ENCODE assay signal across 16 cellular contexts in the genomic region with DNA sequence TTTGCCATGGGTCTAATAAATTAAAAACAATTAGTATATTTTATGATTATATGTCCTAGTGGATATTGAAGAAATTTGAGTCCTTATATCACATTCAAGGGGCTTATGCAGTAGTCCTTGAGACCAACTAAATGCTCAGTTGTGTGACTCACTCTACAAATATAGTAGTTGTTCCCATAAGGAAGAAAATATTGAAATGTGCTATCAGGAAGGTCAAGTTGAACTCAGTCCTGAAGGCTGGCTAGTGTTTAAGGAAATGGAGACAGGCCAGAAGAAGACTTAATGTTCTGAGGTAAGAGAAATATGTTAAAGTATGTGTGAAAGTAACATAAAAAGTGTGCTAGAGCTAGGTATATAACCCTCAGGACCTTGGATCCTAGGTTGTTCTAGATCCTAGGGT.
DNase-seq lines count a peak whose midpoint lies in the region; ATAC-seq and TF ChIP-seq lines count a peak whose summit lies in the region.
"Had no signal": no experiment of that assay in that cellular context is flagged by ENCODE, and none has a peak within 500 bp of the region (broad histone marks: within the 10 kb centered on the region; RNA-seq: fewer than 3 reads in every experiment).

No MANE protein-coding gene starts in this region.

- H3K4ac ChIP-seq in mesenchymal stem cell (ENCODE audit: low read depth in 1 of 2, low read length in 2 of 2): no peak overlapping the region

- no peak for TF ChIP-seq CTCF in fibroblast of pulmonary artery (IDR thresholded peaks at IDR 0.05; ENCODE audit: low read length, missing control alignments)
- no peak for TF ChIP-seq CTCF in nephron progenitor cell (IDR thresholded peaks at IDR 0.05)

- H3K4me1 ChIP-seq in mesenchymal stem cell (ENCODE audit: control insufficient read depth, insufficient read depth, low read depth, low read length): no peaks in the 10 kb centered on the region
- H3K4me1 ChIP-seq: HAP-1, SJCRH30 had no signal

- no peak overlapping the region for H3K27ac ChIP-seq in mesenchymal stem cell (ENCODE audit: low read length, poor library complexity, severe bottlenecking)
- H3K27ac ChIP-seq: SJCRH30 had no signal

- POLR2A ChIA-PET in activated CD4-positive, alpha-beta T cell treated with anti-CD3 and anti-CD28 coated beads, Interleukin-2, amount 10 ng/mL, durations not matched to agents 7 days and 5 days (lab: Charles Lee): no interaction called here

- H3K4me3 ChIP-seq in fibroblast of pulmonary artery (replicated peaks; ENCODE audit: low read depth, low read length) (no peak overlapping the region), mesenchymal stem cell (ENCODE audit: insufficient read depth in 1 of 2, low read depth in 1 of 2, low read length in 2 of 2) (no peak overlapping the region), H7 (ENCODE audit: insufficient read depth, low read depth, low read length) (no peak overlapping the region)
- H3K4me3 ChIP-seq: HAP-1, SJCRH30 had no signal

- CTCF ChIA-PET in activated CD4-positive, alpha-beta T cell treated with anti-CD3 and anti-CD28 coated beads, Interleukin-2, amount 10 ng/mL, durations not matched to agents 7 days and 5 days (lab: Charles Lee): no interaction called here

- H3K27me3 Mint-ChIP-seq in activated CD4-positive, alpha-beta T cell treated with anti-CD3 and anti-CD28 coated beads, Interleukin-2, amount 10 ng/mL, durations not matched to agents 7 days and 5 days: no peaks in the 10 kb centered on the region
- peaks cover 8% of the 10 kb centered on the region for H3K27me3 Mint-ChIP-seq in nephron progenitor cell (ENCODE audit: low read depth, poor library complexity)

- H3K4me2 ChIP-seq in mesenchymal stem cell (ENCODE audit: low read length, poor library complexity, severe bottlenecking): no peak overlapping the region

- DNase-seq in HT-29 (ENCODE audit: low spot score) (peak; percentile 7), SHP77 (lab: John Stamatoyannopoulos, UW) (peak; percentile 38 to 67), fibroblast of pulmonary artery (ENCODE audit: low read depth) (peak; percentile 7), mesenchymal stem cell (peak; percentile 3), nephron progenitor cell (no peak), H7 (no peak)
- DNase-seq in activated CD4-positive, alpha-beta T cell treated with anti-CD3 and anti-CD28 coated beads, Interleukin-2, amount 10 ng/mL, durations not matched to agents 7 days and 5 days: no peak
- DNase-seq: DMS 273 treated with DMSO at 0.1 percent for 48 hours, NCI-H1436 treated with DMSO at 0.1 percent for 48 hours, NCI-H2081 treated with DMSO at 0.1 percent for 48 hours, NCI-H226, NCI-H526 treated with DMSO at 0.1 percent for 48 hours, SJCRH30 had no signal

- H2AFZ ChIP-seq in mesenchymal stem cell (ENCODE audit: low read depth, low read length): no peak overlapping the region

- no peak overlapping the region for H2BK12ac ChIP-seq in mesenchymal stem cell (ENCODE audit: low read length in 2 of 2)

- H2AK5ac ChIP-seq in mesenchymal stem cell (ENCODE audit: low read length, severe bottlenecking): no peak overlapping the region

- H2BK15ac ChIP-seq in mesenchymal stem cell (ENCODE audit: low read depth, poor library complexity, severe bottlenecking): no peak overlapping the region

- no peaks in the 10 kb centered on the region for H3K4me1 Mint-ChIP-seq in activated CD4-positive, alpha-beta T cell treated with anti-CD3 and anti-CD28 coated beads, Interleukin-2, amount 10 ng/mL, durations not matched to agents 7 days and 5 days
- H3K4me1 Mint-ChIP-seq in nephron progenitor cell: peaks cover 19% of the 10 kb centered on the region
- H3K4me1 Mint-ChIP-seq: CD14-positive monocyte had no signal

- H3K27me3 ChIP-seq in mesenchymal stem cell (ENCODE audit: control insufficient read depth in 1 of 2, insufficient read depth in 1 of 2, low read length in 2 of 2): no peaks in the 10 kb centered on the region
- no peaks in the 10 kb centered on the region for H3K27me3 ChIP-seq in H7 (ENCODE audit: control insufficient read depth, insufficient read depth, low read length)
- H3K27me3 ChIP-seq: SJCRH30 had no signal

- H4K91ac ChIP-seq in mesenchymal stem cell (ENCODE audit: low read length): no peak overlapping the region

- no peak overlapping the region for H4K8ac ChIP-seq in mesenchymal stem cell (ENCODE audit: low read length)

- no peaks in the 10 kb centered on the region for H3K79me1 ChIP-seq in mesenchymal stem cell (replicated peaks; ENCODE audit: low read length, poor library complexity, severe bottlenecking)

- no peaks in the 10 kb centered on the region for H3K36me3 Mint-ChIP-seq in activated CD4-positive, alpha-beta T cell treated with anti-CD3 and anti-CD28 coated beads, Interleukin-2, amount 10 ng/mL, durations not matched to agents 7 days and 5 days (ENCODE audit: low read depth)
- H3K36me3 Mint-ChIP-seq in nephron progenitor cell (ENCODE audit: low read depth): no peaks in the 10 kb centered on the region
- H3K36me3 Mint-ChIP-seq: CD14-positive monocyte had no signal

- no peak overlapping the region for H3K4me3 Mint-ChIP-seq in activated CD4-positive, alpha-beta T cell treated with anti-CD3 and anti-CD28 coated beads, Interleukin-2, amount 10 ng/mL, durations not matched to agents 7 days and 5 days
- no peak overlapping the region for H3K4me3 Mint-ChIP-seq in nephron progenitor cell
- H3K4me3 Mint-ChIP-seq: CD14-positive monocyte had no signal

- no peak overlapping the region for H3K27ac Mint-ChIP-seq in activated CD4-positive, alpha-beta T cell treated with anti-CD3 and anti-CD28 coated beads, Interleukin-2, amount 10 ng/mL, durations not matched to agents 7 days and 5 days
- no peak overlapping the region for H3K27ac Mint-ChIP-seq in nephron progenitor cell
- H3K27ac Mint-ChIP-seq: CD14-positive monocyte had no signal

- no peak overlapping the region for H3K18ac ChIP-seq in mesenchymal stem cell (ENCODE audit: low read depth in 1 of 2, low read length in 2 of 2)

- no peak overlapping the region for H2BK120ac ChIP-seq in mesenchymal stem cell (ENCODE audit: low read depth, low read length)

- H3K9me3 ChIP-seq in mesenchymal stem cell (ENCODE audit: control insufficient read depth, low read length): no peaks in the 10 kb centered on the region
- H3K9me3 ChIP-seq: HAP-1, SJCRH30 had no signal

- H2BK5ac ChIP-seq in mesenchymal stem cell (ENCODE audit: low read depth, low read length, poor library complexity, severe bottlenecking): no peak overlapping the region

- H3K14ac ChIP-seq in mesenchymal stem cell (ENCODE audit: low read length in 2 of 2): no peak overlapping the region

- no peak overlapping the region for H3K23ac ChIP-seq in mesenchymal stem cell (ENCODE audit: low read length in 2 of 2)

- H3K36me3 ChIP-seq in mesenchymal stem cell (ENCODE audit: control insufficient read depth in 1 of 2, insufficient read depth in 2 of 2, low read depth in 1 of 2, low read length in 2 of 2) (no peaks in the 10 kb centered on the region), H7 (replicated peaks; ENCODE audit: control insufficient read depth, insufficient read depth, low read length) (no peaks in the 10 kb centered on the region)
- H3K36me3 ChIP-seq: HAP-1, SJCRH30 had no signal

- H3K9me3 Mint-ChIP-seq in activated CD4-positive, alpha-beta T cell treated with anti-CD3 and anti-CD28 coated beads, Interleukin-2, amount 10 ng/mL, durations not matched to agents 7 days and 5 days: no peaks in the 10 kb centered on the region
- no peaks in the 10 kb centered on the region for H3K9me3 Mint-ChIP-seq in nephron progenitor cell

- no peak for ATAC-seq in GM21381 (IDR thresholded peaks at IDR 0.05; ENCODE audit: unreplicated experiment)

- H3K9ac ChIP-seq in mesenchymal stem cell (ENCODE audit: low read length): no peak overlapping the region

Comparison
In these comparisons a context has a peak if more than half of its experiments do, and no peak if none do; other contexts are left out.
1. DNase-seq: peak in HT-29 (single experiment), SHP77 (2 of 2), fibroblast of pulmonary artery (single experiment) and mesenchymal stem cell (single experiment); none in activated CD4-positive, alpha-beta T cell treated with anti-CD3 and anti-CD28 coated beads, Interleukin-2, amount 10 ng/mL, durations not matched to agents 7 days and 5 days (single experiment), nephron progenitor cell (single experiment) and H7 (single experiment).